In genomic region chr7:36216063-36216684, GRCh38 we compare ENCODE assay signal across 14 cellular contexts.
A peak's percentile ranks its signal among the peaks of the same experiment; 100 is the strongest.
DNase-seq lines count a peak whose midpoint lies in the region; FAIRE-seq and TF ChIP-seq lines count a peak whose summit lies in the region.
"Had no signal": no experiment of that assay in that cellular context is flagged by ENCODE, and none has a peak within 500 bp of the region (broad histone marks: within the 10 kb centered on the region; RNA-seq: fewer than 3 reads in every experiment).

No MANE protein-coding gene starts in this region.

- no peak for TF ChIP-seq POLR2A in transverse colon (IDR thresholded peaks at IDR 0.05)

- no peaks in the 10 kb centered on the region for H3K9me3 ChIP-seq in liver (ENCODE audit: control insufficient read depth in 4 of 4, low read length in 3 of 4)
- H3K9me3 ChIP-seq in transverse colon, result no peaks in the 10 kb centered on the region

- H3K27me3 ChIP-seq in brain microvascular endothelial cell (replicated peaks) (no peaks in the 10 kb centered on the region), liver (ENCODE audit: control insufficient read depth in 4 of 4, insufficient read depth in 4 of 4, low read length in 3 of 4) (no peaks in the 10 kb centered on the region), transverse colon (no peaks in the 10 kb centered on the region)

- TF ChIP-seq CTCF in brain microvascular endothelial cell (IDR thresholded peaks at IDR 0.05; ENCODE audit: low read depth, low read length, missing control alignments) (no peak), liver (IDR thresholded peaks at IDR 0.05; ENCODE audit: low read depth, low read length, missing input control) (no peak), transverse colon (IDR thresholded peaks at IDR 0.05) (no peak)

- no peak overlapping the region for H3K27ac ChIP-seq in brain microvascular endothelial cell
- H3K27ac ChIP-seq in liver (ENCODE audit: low read depth in 1 of 2, low read length in 2 of 2), result no peak overlapping the region
- peak overlapping the region; percentile 31 to 61 (median 44) for H3K27ac ChIP-seq in transverse colon
- H3K27ac ChIP-seq: 22Rv1 had no signal

- FAIRE-seq in GM19239 (lab: Jason Lieb, UNC), result no peak
- FAIRE-seq: D721Med had no signal

- no peak overlapping the region for H3K4me3 ChIP-seq in brain microvascular endothelial cell (ENCODE audit: low read depth, low read length)
- no peak overlapping the region for H3K4me3 ChIP-seq in liver (ENCODE audit: low read depth in 1 of 3, low read length in 3 of 3)
- no peak overlapping the region for H3K4me3 ChIP-seq in transverse colon

- H3K36me3 ChIP-seq in brain microvascular endothelial cell (replicated peaks) (no peaks in the 10 kb centered on the region), liver (ENCODE audit: control insufficient read depth in 4 of 4, insufficient read depth in 3 of 4, low read depth in 1 of 4, low read length in 3 of 4) (no peaks in the 10 kb centered on the region), transverse colon (no peaks in the 10 kb centered on the region)

- in situ Hi-C loops in brain microvascular endothelial cell (cut with HindIII; ENCODE audit: low pct_ligation_motif_present, low sequenced_read_pairs) (no loop called here), transverse colon (cut with MboI; ENCODE audit: low pct_ligation_motif_present in 1 of 4, low pct_unique_long_range_greater_than_20kb in 1 of 4, low sequenced_read_pairs in 3 of 4) (no loop called here)

- intact Hi-C loops in transverse colon (cut with DNase I; ENCODE audit: low total_unique reads), result no loop called here

- H3K4me1 ChIP-seq in liver (ENCODE audit: control insufficient read depth in 4 of 4, insufficient read depth in 4 of 4, low read length in 3 of 4) (peaks cover 0 to 17% (median 8%) of the 10 kb centered on the region in 4 donors), transverse colon (peaks cover 0 to 29% (median 19%) of the 10 kb centered on the region in 4 donors)

- TF ChIP-seq EP300 in transverse colon (IDR thresholded peaks at IDR 0.05; ENCODE audit: low read depth), result no peak

- TF ChIP-seq RAD21 in liver (IDR thresholded peaks at IDR 0.05), result peak in 1 of 2 donors; percentile 5

- peak; percentile 34 for DNase-seq in activated CD8-positive, alpha-beta memory T cell treated with anti-CD3 and anti-CD28 coated beads, Interleukin-2, amount 50 U/mL, for 48 hours
- no peak for DNase-seq in activated CD8-positive, alpha-beta memory T cell treated with anti-CD3 and anti-CD28 coated beads, Interleukin-2, amount 50 U/mL, for 4 hours
- DNase-seq in brain microvascular endothelial cell (peak; percentile 6), transverse colon (peak; percentile 46), NCI-H2029 (lab: John Stamatoyannopoulos, UW) (no peak), NCI-H524 (lab: John Stamatoyannopoulos, UW) (no peak), GM19239 (ENCODE audit: insufficient read length, low spot score) (no peak)
- DNase-seq: activated CD4-positive, alpha-beta T cell treated with anti-CD3 and anti-CD28 coated beads, Interleukin-2, amount 50 U/mL, for 48 hours; activated naive CD4-positive, alpha-beta T cell; KG1; posterior cingulate gyrus had no signal

- no peak overlapping the region for H3K9ac ChIP-seq in liver (ENCODE audit: low read depth in 1 of 2, low read length in 2 of 2)

- 75% methylated on average over 4 of the region's 4 CpGs for WGBS in liver
- WGBS in transverse colon (ENCODE audit: low coverage in 1 of 2), 2 donors, result 59 to 60% methylated on average over 1 to 4 of the region's 4 CpGs

TF ChIP-seq in liver, 16 proteins besides CTCF, POLR2A, EP300 and RAD21:
- TF ChIP-seq RXRA (IDR thresholded peaks at IDR 0.05) (peak; percentile 31 to 42), EGR1 (IDR thresholded peaks at IDR 0.05; ENCODE audit: low read depth in 2 of 2) (no peak), YY1 (IDR thresholded peaks at IDR 0.05) (no peak), REST (IDR thresholded peaks at IDR 0.05) (no peak), FOXA2 (IDR thresholded peaks at IDR 0.05) (no peak), MAX (IDR thresholded peaks at IDR 0.05) (peak; percentile 27), SP1 (IDR thresholded peaks at IDR 0.05) (no peak), HNF4A (conservative IDR thresholded peaks at IDR 0.05) (peak; percentile 33 to 46)

Comparison
In these comparisons a context has a peak if more than half of its experiments do, and no peak if none do; other contexts are left out.
1. DNase-seq: peak in activated CD8-positive, alpha-beta memory T cell treated with anti-CD3 and anti-CD28 coated beads, Interleukin-2, amount 50 U/mL, for 48 hours (single experiment), brain microvascular endothelial cell (single experiment) and transverse colon (single experiment); none in activated CD8-positive, alpha-beta memory T cell treated with anti-CD3 and anti-CD28 coated beads, Interleukin-2, amount 50 U/mL, for 4 hours (single experiment), NCI-H2029 (single experiment), NCI-H524 (0 of 2) and GM19239 (single experiment).
2. H3K27ac ChIP-seq: peak in transverse colon (4 of 4); none in brain microvascular endothelial cell (single experiment) and liver (0 of 2).